Comparison of ENCODE assay signal across 39 cellular contexts in the genomic region with DNA sequence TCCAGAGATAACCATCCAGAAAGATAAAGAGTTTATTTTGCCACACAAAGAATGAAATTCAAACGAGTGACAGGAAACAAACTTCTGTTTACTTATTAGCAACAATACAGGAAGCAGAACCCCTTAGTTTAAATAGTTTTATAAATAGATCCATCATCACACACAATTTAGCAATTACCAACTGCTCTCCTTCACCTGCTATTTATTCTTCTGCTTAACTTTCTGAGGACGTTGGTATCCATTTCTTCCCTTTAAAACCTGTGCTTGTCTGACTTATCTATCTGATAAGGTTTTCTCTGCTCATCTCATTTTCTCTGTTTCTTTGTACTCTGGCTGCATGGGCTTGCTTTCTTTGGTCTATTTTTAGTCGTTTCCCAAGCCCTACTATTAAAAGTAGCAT. TPM values are rescaled to one million over a fixed set of nuclear protein-coding genes. Genes with fewer than 3 reads are reported as not detected.
"Had no signal": no experiment of that assay in that cellular context is flagged by ENCODE, and none has a peak within 500 bp of the region (broad histone marks: within the 10 kb centered on the region; RNA-seq: fewer than 3 reads in every experiment).

No MANE protein-coding gene starts in this region.

- H3K27me3 ChIP-seq: ovary had no signal

- H3K4me3 ChIP-seq: gastroesophageal sphincter, ovary, prostate gland, skin epidermis, upper lobe of right lung had no signal

- FAIRE-seq: astrocyte, endothelial cell of umbilical vein, kidney had no signal

- H3K36me3 ChIP-seq: brain microvascular endothelial cell, gastroesophageal sphincter, ovary, prostate gland, upper lobe of right lung had no signal

- DNase-seq: activated B cell treated with CpG ODN at 0.5 μM for 24 hours; activated CD4-positive, alpha-beta T cell treated with anti-CD3 and anti-CD28 coated beads, Interleukin-2, amount 50 U/mL, for 1 hour; activated CD8-positive, alpha-beta T cell treated with anti-CD3 and anti-CD28 coated beads for 36 hours; activated gamma-delta T cell treated with Interleukin-2 at 50 U/mL for 16 hours; activated naive CD4-positive, alpha-beta T cell treated with anti-CD3 and anti-CD28 coated beads, Interleukin-2, amount 50 U/mL, for 16 hours; activated T-cell treated with anti-CD3 and anti-CD28 coated beads, Interleukin-2, amount 50 U/mL, for 4 hours; amniotic stem cell; brain microvascular endothelial cell; cortex of kidney; effector memory CD8-positive, alpha-beta T cell; head of caudate nucleus; hippocampal formation; immature natural killer cell; kidney; left colon; mammary epithelial cell; midbrain; naive thymus-derived CD4-positive, alpha-beta T cell; ovary; retina; stimulated activated CD4-positive, alpha-beta T cell treated with anti-CD3 and anti-CD28 coated beads, Interleukin-1b, Interleukin-23, amount 100 ng/mL, for 48 hours; stimulated activated CD4-positive, alpha-beta T cell treated with anti-CD3 and anti-CD28 coated beads, Interleukin-4, amount 100 ng/mL, for 4 hours; stimulated activated CD8-positive, alpha-beta memory T cell treated with anti-CD3 and anti-CD28 coated beads, Interleukin-4, amount 100 ng/mL, for 48 hours; stimulated activated naive CD8-positive, alpha-beta T cell treated with anti-CD3 and anti-CD28 coated beads, Interleukin-15, amount 100 ng/mL, for 72 hours; substantia nigra; upper lobe of right lung had no signal

- H3K9me3 ChIP-seq: gastroesophageal sphincter, ovary, prostate gland, upper lobe of right lung had no signal

- ATAC-seq: activated CD8-positive, alpha-beta T cell treated with anti-CD3 and anti-CD28 coated beads for 36 hours; activated T-cell treated with anti-CD3 and anti-CD28 coated beads, Interleukin-2, amount 50 U/mL, for 4 hours; activated T-helper 17 cell treated with anti-CD3 and anti-CD28 coated beads, Interleukin-2, amount 50 U/mL, for 72 hours; effector memory CD8-positive, alpha-beta T cell; gastroesophageal sphincter; left colon; naive thymus-derived CD4-positive, alpha-beta T cell; sciatic nerve; stimulated activated memory B cell treated with anti-CD40 and anti-IgM and Interleukin-4, amounts not matched to agents 10 μg/mL and 1 μg/mL and 100 μg/mL, for 72 hours; stimulated activated naive CD8-positive, alpha-beta T cell treated with anti-CD3 and anti-CD28 coated beads, Interleukin-15, amount 100 ng/mL, for 72 hours; upper lobe of right lung had no signal

- H3K4me1 ChIP-seq: gastroesophageal sphincter, upper lobe of right lung had no signal

- H3K27ac ChIP-seq: brain microvascular endothelial cell, gastroesophageal sphincter, ovary, prostate gland, skin epidermis, upper lobe of right lung had no signal

RNA-seq across cellular contexts. Expression of a gene that starts 4.3 kb away (rescaled TPM):
- total RNA-seq: activated B cell treated with CpG ODN at 0.5 μM for 24 hours; activated CD8-positive, alpha-beta T cell treated with anti-CD3 and anti-CD28 coated beads for 36 hours; activated T-cell treated with anti-CD3 and anti-CD28 coated beads, Interleukin-2, amount 50 U/mL, for 4 hours; activated T-helper 17 cell treated with anti-CD3 and anti-CD28 coated beads, Interleukin-2, amount 50 U/mL, for 72 hours; cardiac septum; chondrocyte; fibroblast of lung; fibroblast of villous mesenchyme; naive thymus-derived CD4-positive, alpha-beta T cell had no signal
- polyA plus RNA-seq: fibroblast of lung; immature natural killer cell; liver; mammary epithelial cell; naive thymus-derived CD4-positive, alpha-beta T cell had no signal
